Comparison of ENCODE assay signal across 35 cellular contexts in the genomic region with DNA sequence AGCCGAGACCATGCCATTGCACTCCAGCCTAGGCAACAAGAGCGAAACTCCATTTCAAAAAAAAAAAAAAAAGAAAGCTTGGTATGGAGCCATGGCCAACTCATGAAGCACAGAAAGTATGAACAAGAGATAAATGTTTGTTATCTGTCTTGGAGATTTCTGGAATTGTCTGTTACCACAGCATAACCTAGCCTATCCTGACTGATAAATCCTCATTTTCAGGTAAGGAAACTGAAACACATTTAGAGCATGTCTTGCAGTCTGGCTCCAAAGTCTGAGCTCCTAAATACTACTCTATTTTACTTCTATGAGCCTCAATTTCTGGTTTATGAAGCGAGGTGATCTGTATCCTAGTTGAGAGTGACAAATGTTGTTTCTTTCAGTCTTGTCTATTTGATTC.
"Had no signal": no experiment of that assay in that cellular context is flagged by ENCODE, and none has a peak within 500 bp of the region (broad histone marks: within the 10 kb centered on the region; RNA-seq: fewer than 3 reads in every experiment).

No MANE protein-coding gene starts in this region.

- H3K36me3 ChIP-seq: MG63 had no signal

- H3K27ac ChIP-seq: KMS-11 had no signal

- H3K9me3 ChIP-seq: MG63 had no signal

- H3K9ac ChIP-seq: KMS-11 had no signal

- H3K27me3 ChIP-seq: MG63 had no signal

- H3K4me2 ChIP-seq: KMS-11 had no signal

- H3K4me3 ChIP-seq: MG63 had no signal

- DNase-seq: Karpas-422, Kasumi-1, MG63, MM.1S, MV-4-11, NCI-H1048, NCI-H1092, NCI-H1092 treated with DMSO at 0.1 percent for 48 hours, NCI-H1105, NCI-H1105 treated with DMSO at 0.1 percent for 48 hours, NCI-H1417, NCI-H1417 treated with DMSO at 0.1 percent for 48 hours, NCI-H1436, NCI-H1436 treated with DMSO at 0.1 percent for 48 hours, NCI-H146, NCI-H1694, NCI-H1694 treated with DMSO at 0.1 percent for 48 hours, NCI-H187, NCI-H187 treated with DMSO at 0.1 percent for 48 hours, NCI-H1930, NCI-H2029, NCI-H2029 treated with DMSO at 0.1 percent for 48 hours, NCI-H2081, NCI-H2081 treated with DMSO at 0.1 percent for 48 hours, NCI-H2107, NCI-H2171, NCI-H2171 treated with DMSO at 0.1 percent for 48 hours, NCI-H2227 treated with DMSO at 0.1 percent for 48 hours, NCI-H226, NCI-H345, NCI-H446, NCI-H446 treated with DMSO at 0.1 percent for 48 hours, NCI-H510A, NCI-H510A treated with DMSO at 0.1 percent for 48 hours had no signal
